ENCODE assay signal across 8 cellular contexts in the genomic region with DNA sequence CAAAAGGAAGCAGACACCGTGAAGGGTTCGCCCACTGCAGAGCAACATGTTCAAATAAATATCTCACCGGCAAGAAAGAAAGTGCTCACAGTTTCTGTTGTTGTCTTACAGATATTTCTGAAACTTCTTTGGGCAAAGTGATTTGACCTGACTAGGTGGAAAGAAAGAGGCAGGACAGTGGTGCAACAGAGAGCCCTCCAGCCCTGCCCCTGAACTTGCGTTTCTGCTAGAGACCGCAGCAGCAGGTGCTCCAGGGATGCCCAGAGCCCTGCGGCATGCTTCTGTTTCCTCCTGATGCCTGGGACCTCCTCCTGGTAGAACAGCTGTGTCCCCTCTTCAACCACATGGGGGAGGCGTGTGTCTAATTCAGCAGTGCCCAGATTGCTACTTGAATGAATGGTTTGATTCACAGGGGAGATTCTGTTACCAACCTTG.
DNase-seq lines count a peak whose midpoint lies in the region; ATAC-seq lines count a peak whose summit lies in the region.

No MANE protein-coding gene starts in this region.

- peak overlapping the region in 1 of 2 donors; percentile 54 for H3K27ac Mint-ChIP-seq in T-cell

- DNase-seq in GDM1 (lab: John Stamatoyannopoulos, UW): peak; percentile 53
- peak; percentile 16 to 60 (median 38) for DNase-seq in T-cell
- DNase-seq in epidermal melanocyte (ENCODE audit: insufficient read length, low spot score): peak; percentile 38
- peak; percentile 20 for DNase-seq in stimulated activated CD4-positive, alpha-beta T cell treated with anti-CD3 and anti-CD28 coated beads, Interleukin-12 subunit alpha, Interleukin-12 subunit beta, amount 100 ng/mL, for 4 hours

- POLR2A ChIA-PET in T-cell (lab: Charles Lee): no interaction called here

- peaks cover 35 to 48% (median 47%) of the 10 kb centered on the region in 3 donors for H3K4me1 Mint-ChIP-seq in T-cell

- no peak overlapping the region for H3K4me3 Mint-ChIP-seq in T-cell

- CTCF ChIA-PET in T-cell (lab: Charles Lee): interaction anchor here in 1 of 2 donors (1.8 kb wide), 1 partner anchor 194 kb away, joined by 8 read pairs; no protein-coding TSS in a partner anchor

- no peaks in the 10 kb centered on the region for H3K27me3 Mint-ChIP-seq in T-cell

- ATAC-seq in HG03108 (IDR thresholded peaks at IDR 0.05; ENCODE audit: unreplicated experiment) (peak; percentile 70), T-cell (replicated peaks in 1 of 4) (peak; percentile 65 to 92 (median 82)), HG03565 (IDR thresholded peaks at IDR 0.05; ENCODE audit: unreplicated experiment) (no peak), HG02885 (IDR thresholded peaks at IDR 0.05; ENCODE audit: poor library complexity, unreplicated experiment) (no peak), GM21526 (IDR thresholded peaks at IDR 0.05; ENCODE audit: low FRiP score, unreplicated experiment) (no peak)

- no peaks in the 10 kb centered on the region for H3K9me3 Mint-ChIP-seq in T-cell

- peaks cover 9% of the 10 kb centered on the region for H3K36me3 Mint-ChIP-seq in T-cell

Comparison
In these comparisons a context has a peak if more than half of its experiments do, and no peak if none do; other contexts are left out.
1. ATAC-seq: peak in HG03108 (single experiment) and T-cell (4 of 4); none in HG03565 (single experiment), HG02885 (single experiment) and GM21526 (single experiment).
2. Peak in every context shown above with its lines, with median percentiles within 50 percentile points of each other: DNase-seq.